In genomic region chr1:155895617-155896016, GRCh38 we compare ENCODE assay signal across 1 cellular context.
TF ChIP-seq lines count a peak whose summit lies in the region.

No MANE protein-coding gene starts in this region.

TF ChIP-seq in K562, 482 proteins besides CTCF, POLR2A, EP300 and RAD21:
- peak; percentile 53; the same call in 1 of the 2 replicates for TF ChIP-seq ZNF121 (CRISPR knock-in tag; conservative IDR thresholded peaks at IDR 0.05)
